Comparison of ENCODE assay signal across 22 cellular contexts in the genomic region with DNA sequence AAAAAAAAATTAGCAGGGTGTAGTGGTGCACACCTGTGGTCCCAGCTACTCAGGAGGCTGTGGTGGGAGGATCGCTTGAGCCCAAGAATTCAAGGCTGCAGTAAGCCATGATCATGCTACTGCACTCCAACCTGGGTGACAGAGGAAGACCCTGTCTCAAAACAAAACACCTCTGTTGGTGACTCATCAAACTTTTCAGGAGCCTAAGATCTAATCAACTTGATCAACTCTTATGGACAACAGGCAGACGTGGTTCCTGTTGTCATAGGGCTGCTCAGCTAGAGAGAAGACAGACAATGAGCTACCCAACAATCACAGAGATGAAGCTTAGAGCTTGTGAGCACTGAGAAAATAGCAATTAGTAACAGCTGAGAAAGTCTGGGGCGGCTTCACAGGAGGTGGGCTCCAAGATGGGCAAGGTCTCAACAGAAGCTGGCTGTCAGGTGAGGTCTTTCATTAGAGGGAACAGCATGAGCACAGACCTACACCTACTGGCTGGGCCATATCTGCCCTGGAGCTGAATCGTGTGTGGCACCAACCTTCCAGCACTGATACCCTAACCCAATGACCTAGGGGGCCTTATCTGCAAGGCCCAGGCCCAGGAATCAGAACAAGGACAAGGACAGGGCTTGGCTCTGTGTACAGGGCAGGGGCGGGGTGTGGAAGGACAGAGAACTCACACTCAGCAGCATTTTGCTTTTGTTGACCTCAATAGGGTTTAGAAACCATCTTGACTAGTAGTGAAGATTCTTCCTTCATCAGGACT. TPM values are rescaled to one million over a fixed set of nuclear protein-coding genes. Genes with fewer than 3 reads are reported as not detected.
DNase-seq lines count a peak whose midpoint lies in the region; ATAC-seq and TF ChIP-seq lines count a peak whose summit lies in the region.
"Had no signal": no experiment of that assay in that cellular context is flagged by ENCODE, and none has a peak within 500 bp of the region (broad histone marks: within the 10 kb centered on the region; RNA-seq: fewer than 3 reads in every experiment).

No MANE protein-coding gene starts in this region.

- ATAC-seq in psoas muscle: no peak
- no peak for ATAC-seq in HG03521 (IDR thresholded peaks at IDR 0.05; ENCODE audit: unreplicated experiment)
- ATAC-seq: GM23338, HepG2 had no signal

- no peak overlapping the region for H3K4me3 ChIP-seq in CD8-positive, alpha-beta memory T cell (ENCODE audit: low read length)
- no peak overlapping the region for H3K4me3 ChIP-seq in psoas muscle
- H3K4me3 ChIP-seq: GM23338, spleen had no signal

- H3K4me1 ChIP-seq in CD8-positive, alpha-beta memory T cell (ENCODE audit: insufficient read depth, low read length): peaks cover 84% of the 10 kb centered on the region
- H3K4me1 ChIP-seq in psoas muscle: peaks cover 41% of the 10 kb centered on the region

- H3K36me3 ChIP-seq in CD8-positive, alpha-beta memory T cell (ENCODE audit: insufficient read depth, low read length): no peaks in the 10 kb centered on the region
- peaks cover 0 to 5% of the 10 kb centered on the region in 2 donors for H3K36me3 ChIP-seq in psoas muscle (ENCODE audit: insufficient read depth in 1 of 2, low read depth in 1 of 2)

- POLR2A ChIA-PET in CD8-positive, alpha-beta memory T cell (lab: Charles Lee): interaction anchor here (0.6 to 1.0 kb wide), 3 partner anchors 11 to 47 kb away, joined by 3 to 5 read pairs (median 3); no protein-coding TSS in a partner anchor
- POLR2A ChIA-PET in GM10248 (lab: Yijun Ruan, JAX): no interaction called here

- H3K27me3 Mint-ChIP-seq in CD8-positive, alpha-beta memory T cell: no peaks in the 10 kb centered on the region
- H3K27me3 Mint-ChIP-seq in activated T-helper 2 cell treated with anti-CD3 and anti-CD28 coated beads, Interferon-gamma antibody, Interleukin-2, Interleukin-4, amounts not matched to agents 10 μg/mL and 5 μg/mL and 100 μg/mL, durations not matched to agents 14 hours and 24 hours and 36 hours (ENCODE audit: low read depth): no peaks in the 10 kb centered on the region
- H3K27me3 Mint-ChIP-seq: brain, type B pancreatic cell had no signal

- no peaks in the 10 kb centered on the region for H3K9me3 ChIP-seq in CD8-positive, alpha-beta memory T cell (ENCODE audit: low read length)
- H3K9me3 ChIP-seq in psoas muscle: no peaks in the 10 kb centered on the region
- H3K9me3 ChIP-seq: spleen had no signal

- H3K9me3 Mint-ChIP-seq in CD8-positive, alpha-beta memory T cell: no peaks in the 10 kb centered on the region
- H3K9me3 Mint-ChIP-seq in activated T-helper 2 cell treated with anti-CD3 and anti-CD28 coated beads, Interferon-gamma antibody, Interleukin-2, Interleukin-4, amounts not matched to agents 10 μg/mL and 5 μg/mL and 100 μg/mL, durations not matched to agents 14 hours and 24 hours and 36 hours: no peaks in the 10 kb centered on the region
- H3K9me3 Mint-ChIP-seq: brain, GM23338, type B pancreatic cell had no signal

- H3K27ac Mint-ChIP-seq in CD8-positive, alpha-beta memory T cell: peak overlapping the region in 6 of 8 donors; percentile 18 to 87 (median 54)
- peak overlapping the region; percentile 91 for H3K27ac Mint-ChIP-seq in activated T-helper 2 cell treated with anti-CD3 and anti-CD28 coated beads, Interferon-gamma antibody, Interleukin-2, Interleukin-4, amounts not matched to agents 10 μg/mL and 5 μg/mL and 100 μg/mL, durations not matched to agents 14 hours and 24 hours and 36 hours
- H3K27ac Mint-ChIP-seq: brain, GM23338, type B pancreatic cell had no signal

- H3K36me3 Mint-ChIP-seq in CD8-positive, alpha-beta memory T cell: peaks cover 8 to 30% (median 12%) of the 10 kb centered on the region in 3 donors
- H3K36me3 Mint-ChIP-seq in activated T-helper 2 cell treated with anti-CD3 and anti-CD28 coated beads, Interferon-gamma antibody, Interleukin-2, Interleukin-4, amounts not matched to agents 10 μg/mL and 5 μg/mL and 100 μg/mL, durations not matched to agents 14 hours and 24 hours and 36 hours (ENCODE audit: low read depth): peaks cover 27% of the 10 kb centered on the region

- CTCF ChIA-PET in CD8-positive, alpha-beta memory T cell (lab: Charles Lee): no interaction called here
- CTCF ChIA-PET in GM10248 (lab: Yijun Ruan, JAX): interaction anchor here (1.0 to 2.7 kb wide), 6 partner anchors 14 to 52 kb away, joined by 3 to 7 read pairs (median 4); no protein-coding TSS in a partner anchor

- no peak for TF ChIP-seq CTCF in psoas muscle (IDR thresholded peaks at IDR 0.05)
- no peak for TF ChIP-seq CTCF in GM10248 (IDR thresholded peaks at IDR 0.05; ENCODE audit: control extremely low read depth, extremely low read depth, low read depth, missing control alignments)

- H3K27ac ChIP-seq in CD8-positive, alpha-beta memory T cell (ENCODE audit: low read depth, low read length): no peak overlapping the region
- H3K27ac ChIP-seq in psoas muscle: peak overlapping the region; percentile 16
- H3K27ac ChIP-seq: VCaP had no signal

- H3K4me1 Mint-ChIP-seq in CD8-positive, alpha-beta memory T cell: peaks cover 44 to 70% (median 59%) of the 10 kb centered on the region in 3 donors
- H3K4me1 Mint-ChIP-seq in activated T-helper 2 cell treated with anti-CD3 and anti-CD28 coated beads, Interferon-gamma antibody, Interleukin-2, Interleukin-4, amounts not matched to agents 10 μg/mL and 5 μg/mL and 100 μg/mL, durations not matched to agents 14 hours and 24 hours and 36 hours (ENCODE audit: low read depth): peaks cover 60% of the 10 kb centered on the region
- H3K4me1 Mint-ChIP-seq: brain, GM23338 had no signal

- peak; percentile 49 for DNase-seq in activated CD8-positive, alpha-beta memory T cell treated with anti-CD3 and anti-CD28 coated beads, Interleukin-2, amount 50 U/mL, for 48 hours
- DNase-seq in activated CD8-positive, alpha-beta memory T cell treated with anti-CD3 and anti-CD28 coated beads, Interleukin-2, amount 50 U/mL, for 4 hours: no peak
- DNase-seq in CD8-positive, alpha-beta memory T cell: no peak
- DNase-seq in activated T-helper 2 cell treated with anti-CD3 and anti-CD28 coated beads, Interferon-gamma antibody, Interleukin-2, Interleukin-4, amounts not matched to agents 10 μg/mL and 5 μg/mL and 100 μg/mL, durations not matched to agents 14 hours and 24 hours and 36 hours (ENCODE audit: low spot score): no peak
- DNase-seq in psoas muscle (no peak), GM10248 (ENCODE audit: extremely low spot score) (no peak)
- no peak for DNase-seq in effector CD8-positive, alpha-beta T cell (lab: John Stamatoyannopoulos, UW)
- DNase-seq: EL; glutamatergic neuron; NCI-H1092; NCI-H1930; NCI-H446 treated with DMSO at 0.1 percent for 48 hours; retina; SHP77 treated with DMSO at 0.1 percent for 48 hours; spleen; stimulated activated CD4-positive, alpha-beta T cell treated with anti-CD3 and anti-CD28 coated beads, Interleukin-4, amount 100 ng/mL, for 24 hours had no signal

- 97 to 99% (median 98%) methylated on average over 5 of the region's 5 CpGs for WGBS in psoas muscle, 3 donors

- no peak overlapping the region for H3K4me3 Mint-ChIP-seq in CD8-positive, alpha-beta memory T cell
- peak overlapping the region; percentile 41 for H3K4me3 Mint-ChIP-seq in activated T-helper 2 cell treated with anti-CD3 and anti-CD28 coated beads, Interferon-gamma antibody, Interleukin-2, Interleukin-4, amounts not matched to agents 10 μg/mL and 5 μg/mL and 100 μg/mL, durations not matched to agents 14 hours and 24 hours and 36 hours (ENCODE audit: low read depth)
- H3K4me3 Mint-ChIP-seq: brain, GM23338, type B pancreatic cell had no signal

- H3K27me3 ChIP-seq in CD8-positive, alpha-beta memory T cell (ENCODE audit: insufficient read depth, low read length, poor library complexity, severe bottlenecking): no peaks in the 10 kb centered on the region
- no peaks in the 10 kb centered on the region for H3K27me3 ChIP-seq in psoas muscle (ENCODE audit: insufficient read depth in 3 of 3, low read length in 2 of 3)
- H3K27me3 ChIP-seq: spleen had no signal

- intact Hi-C loops in activated T-helper 2 cell treated with anti-CD3 and anti-CD28 coated beads, Interferon-gamma antibody, Interleukin-2, Interleukin-4, amounts not matched to agents 10 μg/mL and 5 μg/mL and 100 μg/mL, durations not matched to agents 14 hours and 24 hours and 36 hours (cut with micrococcal nuclease): loop anchor here (10.0 kb wide), 1 partner anchor 389 kb away; no protein-coding TSS in a partner anchor
- intact Hi-C loops in psoas muscle (cut with DNase I): no loop called here

RNA-seq across cellular contexts. Expression of gene UCP3, which starts 7.2 kb away (rescaled TPM):
- 1 to 10 TPM; 2.8 to 2.9 TPM for total RNA-seq in CD8-positive, alpha-beta memory T cell
- 0.36 TPM for polyA plus RNA-seq in CD8-positive, alpha-beta memory T cell
- total RNA-seq in activated T-helper 2 cell treated with anti-CD3 and anti-CD28 coated beads, Interferon-gamma antibody, Interleukin-2, Interleukin-4, amounts not matched to agents 10 μg/mL and 5 μg/mL and 100 μg/mL, durations not matched to agents 14 hours and 24 hours and 36 hours: 2.0 and 2.6 TPM in 2 replicates
- total RNA-seq in psoas muscle: 100 to 1,000 TPM in 3 of 4 donors, 10 to 100 TPM in 1; 53.8 to 299 (median 169) TPM
- 100 to 1,000 TPM in 2 of 3 donors, 1 to 10 TPM in 1; 8.9 to 587 (median 330) TPM for polyA plus RNA-seq in psoas muscle
- total RNA-seq: HepG2 had no signal

RNA-seq across cellular contexts. Expression of gene UCP2, which starts 33.5 kb away (rescaled TPM):
- 100 to 1,000 TPM; 279 to 295 TPM for total RNA-seq in CD8-positive, alpha-beta memory T cell
- polyA plus RNA-seq in CD8-positive, alpha-beta memory T cell: 962 TPM
- total RNA-seq in activated T-helper 2 cell treated with anti-CD3 and anti-CD28 coated beads, Interferon-gamma antibody, Interleukin-2, Interleukin-4, amounts not matched to agents 10 μg/mL and 5 μg/mL and 100 μg/mL, durations not matched to agents 14 hours and 24 hours and 36 hours: 429 and 437 TPM in 2 replicates
- 10 to 100 TPM; 40.8 to 99.5 (median 66.1) TPM for total RNA-seq in psoas muscle
- 10 to 100 TPM; 11.8 to 90.6 (median 89.6) TPM for polyA plus RNA-seq in psoas muscle

Comparison
In these comparisons a context has a peak if more than half of its experiments do, and no peak if none do; other contexts are left out.
1. RNA of gene UCP3, which starts 7.2 kb away (total RNA-seq): 53.8 to 299 TPM in psoas muscle; 2.8 to 2.9 TPM in CD8-positive, alpha-beta memory T cell and 2.0 to 2.6 TPM in activated T-helper 2 cell treated with anti-CD3 and anti-CD28 coated beads, Interferon-gamma antibody, Interleukin-2, Interleukin-4, amounts not matched to agents 10 μg/mL and 5 μg/mL and 100 μg/mL, durations not matched to agents 14 hours and 24 hours and 36 hours; every median in the first group is over 10 times any median in the second.